Comparison of ENCODE assay signal across 10 cellular contexts in the genomic region with DNA sequence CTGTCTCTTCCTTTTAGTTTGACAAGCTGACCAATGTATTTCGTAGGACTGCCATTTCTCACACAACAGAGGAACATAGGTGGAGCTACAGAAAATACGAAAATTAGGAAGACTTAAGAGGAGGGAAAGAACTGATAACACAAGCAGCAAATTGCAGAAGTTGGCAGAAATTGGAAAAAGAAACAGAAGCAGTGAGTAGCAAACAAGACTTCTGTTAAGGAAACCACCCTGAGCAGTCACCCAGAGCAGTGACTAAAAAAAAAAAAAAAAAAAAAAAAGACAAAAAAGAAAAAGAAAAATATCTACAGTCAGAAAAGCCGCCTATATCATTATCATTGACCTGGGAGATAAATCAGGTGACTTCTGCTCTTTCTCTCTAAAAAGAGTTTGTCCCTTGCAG. TPM values are rescaled to one million over a fixed set of nuclear protein-coding genes. Genes with fewer than 3 reads are reported as not detected.
DNase-seq lines count a peak whose midpoint lies in the region; ATAC-seq and TF ChIP-seq lines count a peak whose summit lies in the region.
"Had no signal": no experiment of that assay in that cellular context is flagged by ENCODE, and none has a peak within 500 bp of the region (broad histone marks: within the 10 kb centered on the region; RNA-seq: fewer than 3 reads in every experiment).

No MANE protein-coding gene starts in this region.

- H3K27ac Mint-ChIP-seq in CD4-positive, alpha-beta T cell, result peak overlapping the region; percentile 85
- peak overlapping the region; percentile 82 for H3K27ac Mint-ChIP-seq in activated T-helper 17 cell treated with anti-CD3 and anti-CD28 coated beads, Interleukin-2, amount 50 U/mL, for 72 hours

- H3K4me1 ChIP-seq in body of pancreas, result no peaks in the 10 kb centered on the region
- H3K4me1 ChIP-seq: upper lobe of left lung had no signal

- H3K27me3 ChIP-seq in CD4-positive, alpha-beta T cell (ENCODE audit: control insufficient read depth, insufficient read depth, low read length), result no peaks in the 10 kb centered on the region
- H3K27me3 ChIP-seq in body of pancreas, result no peaks in the 10 kb centered on the region
- H3K27me3 ChIP-seq: upper lobe of left lung had no signal

- no peak overlapping the region for H3K4me3 ChIP-seq in body of pancreas
- H3K4me3 ChIP-seq: upper lobe of left lung had no signal

- H3K27me3 Mint-ChIP-seq in CD4-positive, alpha-beta T cell, result no peaks in the 10 kb centered on the region
- no peaks in the 10 kb centered on the region for H3K27me3 Mint-ChIP-seq in activated T-helper 17 cell treated with anti-CD3 and anti-CD28 coated beads, Interleukin-2, amount 50 U/mL, for 72 hours

- H3K9me3 ChIP-seq in CD4-positive, alpha-beta T cell (ENCODE audit: control insufficient read depth, low read length), result no peaks in the 10 kb centered on the region
- H3K9me3 ChIP-seq in body of pancreas, result no peaks in the 10 kb centered on the region
- H3K9me3 ChIP-seq: upper lobe of left lung had no signal

- 59 to 62% methylated on average over 3 of the region's 3 CpGs for WGBS in body of pancreas, 2 donors

- H3K4me1 Mint-ChIP-seq in CD4-positive, alpha-beta T cell (ENCODE audit: low read depth), result peaks cover 96% of the 10 kb centered on the region
- H3K4me1 Mint-ChIP-seq in activated T-helper 17 cell treated with anti-CD3 and anti-CD28 coated beads, Interleukin-2, amount 50 U/mL, for 72 hours, result peaks cover 55% of the 10 kb centered on the region

- no peaks in the 10 kb centered on the region for H3K9me3 Mint-ChIP-seq in CD4-positive, alpha-beta T cell
- H3K9me3 Mint-ChIP-seq in activated T-helper 17 cell treated with anti-CD3 and anti-CD28 coated beads, Interleukin-2, amount 50 U/mL, for 72 hours, result peaks cover 3% of the 10 kb centered on the region

- no peak for DNase-seq in CD4-positive, alpha-beta T cell
- no peak for DNase-seq in Ammon's horn (ENCODE audit: low spot score)
- DNase-seq in GM13976 (ENCODE audit: low spot score), result no peak
- no peak for DNase-seq in dermis blood vessel endothelial cell
- DNase-seq in body of pancreas, result no peak
- DNase-seq: IMR-90, upper lobe of left lung had no signal

- peak overlapping the region; percentile 62 for H3K4me3 Mint-ChIP-seq in CD4-positive, alpha-beta T cell
- peak overlapping the region; percentile 94 for H3K4me3 Mint-ChIP-seq in activated T-helper 17 cell treated with anti-CD3 and anti-CD28 coated beads, Interleukin-2, amount 50 U/mL, for 72 hours

- TF ChIP-seq CTCF in CD4-positive, alpha-beta T cell (IDR thresholded peaks at IDR 0.05), result no peak
- TF ChIP-seq CTCF in GM13976 (IDR thresholded peaks at IDR 0.05; ENCODE audit: borderline replicate concordance, control extremely low read depth, extremely low read depth, insufficient read depth, missing control alignments) (no peak), body of pancreas (IDR thresholded peaks at IDR 0.05) (no peak)

- peaks cover 0 to 5% of the 10 kb centered on the region in 2 donors for H3K36me3 ChIP-seq in body of pancreas (replicated peaks in 1 of 2; ENCODE audit: insufficient read depth in 1 of 2, low read depth in 2 of 2)

- peak; percentile 17 for ATAC-seq in CD4-positive, alpha-beta T cell (ENCODE audit: poor library complexity)
- ATAC-seq in GM18907 (IDR thresholded peaks at IDR 0.05; ENCODE audit: unreplicated experiment) (peak; percentile 68), HG03135 (IDR thresholded peaks at IDR 0.05; ENCODE audit: unreplicated experiment) (peak; percentile 43), body of pancreas (no peak)
- peak; percentile 43 for ATAC-seq in activated T-helper 17 cell treated with anti-CD3 and anti-CD28 coated beads, Interleukin-2, amount 50 U/mL, for 72 hours (replicated peaks)

- peaks cover 100% of the 10 kb centered on the region for H3K36me3 Mint-ChIP-seq in CD4-positive, alpha-beta T cell (ENCODE audit: low read depth)
- peaks cover 100% of the 10 kb centered on the region for H3K36me3 Mint-ChIP-seq in activated T-helper 17 cell treated with anti-CD3 and anti-CD28 coated beads, Interleukin-2, amount 50 U/mL, for 72 hours (ENCODE audit: low read depth)

- CTCF ChIA-PET in CD4-positive, alpha-beta T cell (lab: Charles Lee), result interaction anchor here (1.3 kb wide), 1 partner anchor 9 kb away, joined by 3 read pairs; no protein-coding TSS in a partner anchor

- TF ChIP-seq POLR2A in body of pancreas (IDR thresholded peaks at IDR 0.05), result no peak

- POLR2A ChIA-PET in CD4-positive, alpha-beta T cell (lab: Charles Lee), result interaction anchor here (0.7 to 7.2 kb wide), 6 partner anchors 12 to 80 kb away, joined by 3 to 66 read pairs (median 12); a partner anchor contains a TSS

- in situ Hi-C loops in GM13976 (cut with MboI; ENCODE audit: low sequenced_read_pairs, unreplicated experiment), result no loop called here

- intact Hi-C loops in CD4-positive, alpha-beta T cell (cut with DNase I, micrococcal nuclease), result loop anchor here in 1 of 2 experiments (2.0 kb wide), 1 partner anchor 17 kb away; no protein-coding TSS in a partner anchor
- intact Hi-C loops in body of pancreas (cut with DNase I), result no loop called here

- peak overlapping the region; percentile 53 for H3K27ac ChIP-seq in CD4-positive, alpha-beta T cell (ENCODE audit: low read depth, low read length)
- no peak overlapping the region for H3K27ac ChIP-seq in body of pancreas
- H3K27ac ChIP-seq: upper lobe of left lung had no signal

RNA-seq across cellular contexts. Expression of a gene that starts 21.5 kb away (rescaled TPM):
- total RNA-seq in CD4-positive, alpha-beta T cell, result 100 to 1,000 TPM; 645 to 648 TPM
- total RNA-seq in activated T-helper 17 cell treated with anti-CD3 and anti-CD28 coated beads, Interleukin-2, amount 50 U/mL, for 72 hours, result 100 to 1,000 TPM; 168 to 190 TPM
- total RNA-seq in dermis blood vessel endothelial cell (12.3 and 19.7 TPM in 2 replicates), body of pancreas (10 to 100 TPM in 1 of 2 donors, 1 to 10 TPM in 1; 7.9 to 16.9 TPM)
